ENCODE assay signal across 16 cellular contexts in the genomic region with DNA sequence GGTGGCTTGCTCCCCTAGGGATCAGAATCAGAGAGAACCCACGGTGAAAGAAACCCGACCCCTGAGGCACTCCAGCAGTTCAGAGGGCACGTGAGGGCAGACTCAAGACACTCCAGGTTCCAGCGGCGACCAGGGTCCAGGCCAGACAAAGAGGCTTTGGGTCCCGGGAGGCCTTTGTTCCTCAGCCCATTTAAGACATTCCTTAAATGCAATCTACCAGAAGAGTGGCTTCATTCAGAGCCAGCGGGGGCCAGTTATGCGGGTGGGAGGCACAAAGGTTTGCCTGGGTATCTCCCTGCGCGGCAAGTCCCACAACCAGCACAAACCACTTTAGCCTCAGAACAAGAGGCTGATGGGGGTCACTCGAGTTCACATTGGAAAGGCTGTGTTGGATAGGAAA. TPM values are rescaled to one million over a fixed set of nuclear protein-coding genes. Genes with fewer than 3 reads are reported as not detected.
DNase-seq lines count a peak whose midpoint lies in the region; ATAC-seq and TF ChIP-seq lines count a peak whose summit lies in the region.
"Had no signal": no experiment of that assay in that cellular context is flagged by ENCODE, and none has a peak within 500 bp of the region (broad histone marks: within the 10 kb centered on the region; RNA-seq: fewer than 3 reads in every experiment).

No MANE protein-coding gene starts in this region.

- H3K79me1 ChIP-seq in trophoblast cell (ENCODE audit: low read length) = peaks cover 39% of the 10 kb centered on the region

- H4K20me1 ChIP-seq in mammary epithelial cell (ENCODE audit: insufficient read depth, low read length) (no peaks in the 10 kb centered on the region), hepatocyte (ENCODE audit: insufficient read depth, poor library complexity, severe bottlenecking) (no peaks in the 10 kb centered on the region)

- H2BK120ac ChIP-seq in trophoblast cell (ENCODE audit: insufficient read depth, low read length, poor library complexity) = peak overlapping the region; percentile 98

- H3K79me2 ChIP-seq in mammary epithelial cell (ENCODE audit: insufficient read depth, low read length) (peaks cover 73% of the 10 kb centered on the region), hepatocyte (no peaks in the 10 kb centered on the region), trophoblast cell (ENCODE audit: control insufficient read depth, insufficient read depth, low read length, poor library complexity) (peaks cover 17% of the 10 kb centered on the region)

- H3K9me2 ChIP-seq in hepatocyte (replicated peaks; ENCODE audit: insufficient read depth) = no peaks in the 10 kb centered on the region

- H4K12ac ChIP-seq in trophoblast cell (ENCODE audit: low read depth, low read length) = peak overlapping the region; percentile 49

- H3K4me3 ChIP-seq in breast epithelium (no peak overlapping the region), mammary epithelial cell (replicated peaks in 1 of 3; ENCODE audit: insufficient read depth in 1 of 3, low read depth in 2 of 3, low read length in 3 of 3) (no peak overlapping the region), hepatocyte (no peak overlapping the region), trophoblast cell (ENCODE audit: low read depth, low read length) (no peak overlapping the region), vagina (no peak overlapping the region)
- H3K4me3 ChIP-seq: upper lobe of right lung had no signal

- BruUV-seq in mammary epithelial cell (replicated peaks; lab: Mats Ljungman, UMichigan) = no TSS peak

- DNase-seq in breast epithelium (ENCODE audit: low spot score in 2 of 2) (no peak), mammary epithelial cell (no peak), hepatocyte (ENCODE audit: low spot score) (no peak), trophoblast cell (peak; percentile 59 to 64), vagina (ENCODE audit: extremely low spot score in 2 of 2) (no peak), OCI-M1 (lab: John Stamatoyannopoulos, UW) (no peak), DMS53 (lab: John Stamatoyannopoulos, UW) (no peak)
- DNase-seq: activated CD4-positive, alpha-beta T cell treated with anti-CD3 and anti-CD28 coated beads for 36 hours; BE2C; hippocampal formation; NCI-H1436; stimulated activated CD4-positive, alpha-beta T cell treated with anti-CD3 and anti-CD28 coated beads, Interleukin-1b, Interleukin-23, amount 100 ng/mL, for 48 hours; stimulated activated naive CD4-positive, alpha-beta T cell treated with Interleukin-2 at 50 U/mL for 16 hours; T-helper 9 cell; upper lobe of right lung had no signal

- TF ChIP-seq POLR2A in breast epithelium (IDR thresholded peaks at IDR 0.05) = no peak
- TF ChIP-seq POLR2A in vagina (IDR thresholded peaks at IDR 0.05) = no peak

- CTCF ChIA-PET in mammary epithelial cell (lab: Charles Lee; ENCODE audit: low non-redundant PET) = no interaction called here

- no peaks in the 10 kb centered on the region for H3K36me3 ChIP-seq in breast epithelium
- no peaks in the 10 kb centered on the region for H3K36me3 ChIP-seq in mammary epithelial cell (ENCODE audit: insufficient read depth, low read length)
- H3K36me3 ChIP-seq in hepatocyte (replicated peaks; ENCODE audit: insufficient read depth, low read depth) = no peaks in the 10 kb centered on the region
- peaks cover 0 to 3% of the 10 kb centered on the region in 2 experiments for H3K36me3 ChIP-seq in trophoblast cell (ENCODE audit: control insufficient read depth in 1 of 2, insufficient read depth in 2 of 2, low read length in 2 of 2)
- no peaks in the 10 kb centered on the region for H3K36me3 ChIP-seq in vagina
- H3K36me3 ChIP-seq: BE2C, upper lobe of right lung had no signal

- peak overlapping the region; percentile 83 for H4K8ac ChIP-seq in trophoblast cell (ENCODE audit: low read depth, low read length)

- dilution Hi-C loops in mammary epithelial cell (cut with HindIII; ENCODE audit: low sequenced_read_pairs) = no loop called here

- peak overlapping the region; percentile 90 for H2BK12ac ChIP-seq in trophoblast cell (ENCODE audit: low read length)

- H3K27me3 ChIP-seq in breast epithelium (no peaks in the 10 kb centered on the region), mammary epithelial cell (ENCODE audit: insufficient read depth, low read length) (no peaks in the 10 kb centered on the region), hepatocyte (no peaks in the 10 kb centered on the region), trophoblast cell (ENCODE audit: insufficient read depth, low read length) (no peaks in the 10 kb centered on the region), vagina (no peaks in the 10 kb centered on the region)
- H3K27me3 ChIP-seq: BE2C, upper lobe of right lung had no signal

- 59% methylated on average over 10 of the region's 11 CpGs for WGBS in mammary epithelial cell (ENCODE audit: low coverage, missing lambda C conversion rate)
- WGBS in hepatocyte (ENCODE audit: low lambda C conversion rate, missing lambda C conversion rate) = 58% methylated on average over 11 of the region's 11 CpGs
- no CpG with 5 or more reads among the region's 11 CpGs for WGBS in trophoblast cell (ENCODE audit: extremely low coverage, insufficient coverage, insufficient read length)

- H2AK5ac ChIP-seq in trophoblast cell (ENCODE audit: low read length) = peak overlapping the region; percentile 17

- peak overlapping the region; percentile 41 to 54 for H3K27ac ChIP-seq in breast epithelium
- no peak overlapping the region for H3K27ac ChIP-seq in mammary epithelial cell (ENCODE audit: insufficient read depth, low read depth, low read length)
- peak overlapping the region; percentile 53 for H3K27ac ChIP-seq in hepatocyte
- H3K27ac ChIP-seq in trophoblast cell (ENCODE audit: low read depth, low read length) = peak overlapping the region; percentile 98
- peak overlapping the region; percentile 1 for H3K27ac ChIP-seq in vagina
- H3K27ac ChIP-seq: upper lobe of right lung had no signal

- no peak for ATAC-seq in GM18511 (IDR thresholded peaks at IDR 0.05; ENCODE audit: unreplicated experiment)
- ATAC-seq: activated CD4-positive, alpha-beta T cell treated with anti-CD3 and anti-CD28 coated beads for 36 hours had no signal

- H3K18ac ChIP-seq in trophoblast cell (ENCODE audit: low read length) = peak overlapping the region; percentile 81

- intact Hi-C loops in breast epithelium (cut with DNase I; ENCODE audit: low total_unique reads) (loop anchor here (5.0 kb wide), 1 partner anchor 532 kb away; no protein-coding TSS in a partner anchor), mammary epithelial cell (cut with micrococcal nuclease) (no loop called here), vagina (cut with DNase I) (no loop called here)

- H3K4me1 ChIP-seq in breast epithelium (peaks cover under 1 to 4% of the 10 kb centered on the region in 2 donors), mammary epithelial cell (ENCODE audit: insufficient read depth, low read length) (no peaks in the 10 kb centered on the region), hepatocyte (ENCODE audit: insufficient read depth) (peaks cover 17% of the 10 kb centered on the region), trophoblast cell (ENCODE audit: control insufficient read depth in 1 of 2, insufficient read depth in 2 of 2, low read length in 2 of 2) (peaks cover 41 to 48% of the 10 kb centered on the region in 2 experiments), vagina (peaks cover 23% of the 10 kb centered on the region)
- H3K4me1 ChIP-seq: BE2C, upper lobe of right lung had no signal

- peak overlapping the region; percentile 93 for H3K14ac ChIP-seq in trophoblast cell (ENCODE audit: low read length)

- no peaks in the 10 kb centered on the region for H3K9me3 ChIP-seq in breast epithelium
- no peaks in the 10 kb centered on the region for H3K9me3 ChIP-seq in mammary epithelial cell (replicated peaks; ENCODE audit: insufficient read depth, low read length)
- H3K9me3 ChIP-seq in hepatocyte (ENCODE audit: low read depth) = no peaks in the 10 kb centered on the region
- H3K9me3 ChIP-seq in trophoblast cell (ENCODE audit: insufficient read depth, low read depth, low read length) = no peaks in the 10 kb centered on the region
- H3K9me3 ChIP-seq in vagina = no peaks in the 10 kb centered on the region
- H3K9me3 ChIP-seq: BE2C, upper lobe of right lung had no signal

- in situ Hi-C loops in mammary epithelial cell (cut with MboI; ENCODE audit: low sequenced_read_pairs in 2 of 2) = no loop called here

- H3K9ac ChIP-seq in mammary epithelial cell (ENCODE audit: insufficient read depth, low read length) (no peak overlapping the region), trophoblast cell (ENCODE audit: low read length) (no peak overlapping the region)

- H3K4me2 ChIP-seq in mammary epithelial cell (ENCODE audit: insufficient read depth, low read depth, low read length) = no peak overlapping the region
- H3K4me2 ChIP-seq in hepatocyte = no peak overlapping the region
- peak overlapping the region; percentile 31 for H3K4me2 ChIP-seq in trophoblast cell (ENCODE audit: low read length)

- TF ChIP-seq CTCF in breast epithelium (IDR thresholded peaks at IDR 0.05) = no peak
- TF ChIP-seq CTCF in mammary epithelial cell (conservative IDR thresholded peaks at IDR 0.05 in 1 of 2, IDR thresholded peaks at IDR 0.05 in 1 of 2; ENCODE audit: extremely low read depth in 1 of 2, insufficient read depth in 1 of 2, low read depth in 1 of 2, low read length in 2 of 2) = no peak
- TF ChIP-seq CTCF in hepatocyte (IDR thresholded peaks at IDR 0.05; ENCODE audit: poor library complexity) = no peak
- TF ChIP-seq CTCF in vagina (IDR thresholded peaks at IDR 0.05) = no peak

- no peak overlapping the region for H3K23ac ChIP-seq in trophoblast cell (ENCODE audit: low read length)

- no peak overlapping the region for H2AFZ ChIP-seq in mammary epithelial cell (ENCODE audit: low read depth, low read length)
- no peak overlapping the region for H2AFZ ChIP-seq in hepatocyte
- H2AFZ ChIP-seq in trophoblast cell (ENCODE audit: insufficient read depth, low read length, poor library complexity) = no peak overlapping the region

- peak overlapping the region; percentile 98 for H2BK5ac ChIP-seq in trophoblast cell (ENCODE audit: low read depth, low read length, poor library complexity)

- H3K4ac ChIP-seq in trophoblast cell (ENCODE audit: low read depth, low read length) = peak overlapping the region; percentile 89

- peak overlapping the region; percentile 96 for H4K91ac ChIP-seq in trophoblast cell (ENCODE audit: low read depth, low read length)

RNA-seq across cellular contexts. Expression of a gene that starts 53.6 kb away (rescaled TPM):
- 10 to 100 TPM in 2 of 3 donors, 1 to 10 TPM in 1; 4.2 to 43.9 (median 20.0) TPM for total RNA-seq in breast epithelium
- total RNA-seq in mammary epithelial cell = 10 to 100 TPM; 25.8 to 63.9 TPM
- polyA plus RNA-seq in mammary epithelial cell = 40.4 TPM
- polyA minus RNA-seq in mammary epithelial cell = 42.5 TPM
- 5.5 and 6.1 TPM in 2 replicates for total RNA-seq in hepatocyte
- 9.6 and 11.5 TPM in 2 replicates for polyA plus RNA-seq in hepatocyte
- polyA plus RNA-seq in trophoblast cell (2013) = 41.9 and 43.1 TPM in 2 replicates
- total RNA-seq in vagina = 29.5 TPM

Comparison
In these comparisons a context has a peak if more than half of its experiments do, and no peak if none do; other contexts are left out.
1. DNase-seq: peak in trophoblast cell (2 of 2); none in breast epithelium (0 of 2), mammary epithelial cell (single experiment), hepatocyte (single experiment), vagina (0 of 2), OCI-M1 (single experiment) and DMS53 (single experiment).